10 cellular contexts compared by ENCODE assay signal in the genomic region with DNA sequence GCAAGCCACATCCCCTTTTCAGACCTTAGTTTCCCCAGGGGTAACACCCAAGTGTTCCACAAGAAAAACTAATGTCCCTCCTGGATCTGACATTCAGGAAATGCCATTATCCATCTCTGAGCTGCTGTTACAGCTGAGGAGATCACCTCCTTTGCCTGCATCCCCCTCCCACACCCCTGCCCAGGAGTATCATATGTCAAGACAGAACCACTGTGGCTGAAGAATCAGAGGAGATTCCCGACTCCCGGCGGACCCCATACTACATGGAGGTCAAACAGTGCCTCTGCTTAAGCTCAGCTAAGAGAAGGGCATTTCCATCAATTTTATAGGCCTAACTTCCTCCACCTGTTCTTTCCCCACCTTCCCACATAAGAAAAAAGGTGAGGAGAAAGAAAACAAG. TPM values are rescaled to one million over a fixed set of nuclear protein-coding genes. Genes with fewer than 3 reads are reported as not detected.
"Had no signal": no experiment of that assay in that cellular context is flagged by ENCODE, and none has a peak within 500 bp of the region (broad histone marks: within the 10 kb centered on the region; RNA-seq: fewer than 3 reads in every experiment).

No MANE protein-coding gene starts in this region.

- H3K4me3 Mint-ChIP-seq: GM23338, H9, HFFc6 had no signal

- H3K4me3 ChIP-seq: GM23248, GM23338, HAP-1 had no signal

- H3K4me2 ChIP-seq: GM23338 had no signal

- H3K4me1 Mint-ChIP-seq: GM23338 had no signal

- H3K27ac ChIP-seq: GM23248 had no signal

- H3K36me3 ChIP-seq: HAP-1 had no signal

- H2AFZ ChIP-seq: GM23248, GM23338 had no signal

- DNase-seq: GM23248, GOT3, H7, H9, HCEC 1CT, HFFc6 had no signal

- ATAC-seq: GM23338, HCT116 had no signal

- H3K9me3 ChIP-seq: HAP-1 had no signal

- H3K27ac Mint-ChIP-seq: GM23338, H9, HFFc6 had no signal

- H3K4me1 ChIP-seq: HAP-1 had no signal

RNA-seq across cellular contexts. Expression of gene LRFN2, which starts 36.8 kb away (rescaled TPM):
- total RNA-seq: GM23248, H4, HFFc6 had no signal
